11 cellular contexts compared by ENCODE assay signal in genomic region chr2:212078103-212078502, GRCh38.
A peak's percentile ranks its signal among the peaks of the same experiment; 100 is the strongest.
DNase-seq lines count a peak whose midpoint lies in the region; ATAC-seq, FAIRE-seq and TF ChIP-seq lines count a peak whose summit lies in the region.
"Had no signal": no experiment of that assay in that cellular context is flagged by ENCODE, and none has a peak within 500 bp of the region (broad histone marks: within the 10 kb centered on the region; RNA-seq: fewer than 3 reads in every experiment).

No MANE protein-coding gene starts in this region.

- FAIRE-seq in GM18507 (lab: Jason Lieb, UNC), result peak; percentile 50

- H3K27ac ChIP-seq in SK-N-SH (ENCODE audit: low read depth in 2 of 2, low read length in 1 of 2) (no peak overlapping the region), brain microvascular endothelial cell (no peak overlapping the region)

- intact Hi-C loops in Right ventricle myocardium inferior (cut with DNase I), result no loop called here

- H4K20me1 ChIP-seq in SK-N-SH (ENCODE audit: insufficient read depth), result no peaks in the 10 kb centered on the region

- in situ Hi-C loops in brain microvascular endothelial cell (cut with HindIII; ENCODE audit: low pct_ligation_motif_present, low sequenced_read_pairs), result no loop called here

- ATAC-seq in HG03108 (IDR thresholded peaks at IDR 0.05; ENCODE audit: unreplicated experiment), result peak; percentile 51
- ATAC-seq in Right ventricle myocardium inferior, result no peak
- ATAC-seq in HG02678 (IDR thresholded peaks at IDR 0.05; ENCODE audit: unreplicated experiment), result no peak

- CTCF ChIA-PET in SK-N-SH (lab: Yijun Ruan, JAX), result no interaction called here
- CTCF ChIA-PET in activated naive CD4-positive, alpha-beta T cell treated with anti-CD3 and anti-CD28 coated beads, Interleukin-2, amount 10 ng/mL, durations not matched to agents 7 days and 5 days (lab: Charles Lee), result no interaction called here

- no peak for TF ChIP-seq RAD21 in SK-N-SH (IDR thresholded peaks at IDR 0.05; ENCODE audit: low read length)

- no peaks in the 10 kb centered on the region; the same call in 1 of the 2 replicates for H3K9me2 ChIP-seq in SK-N-SH

- no peaks in the 10 kb centered on the region for H3K4me1 Mint-ChIP-seq in activated naive CD4-positive, alpha-beta T cell treated with anti-CD3 and anti-CD28 coated beads, Interleukin-2, amount 10 ng/mL, durations not matched to agents 7 days and 5 days
- H3K4me1 Mint-ChIP-seq: activated naive CD4-positive, alpha-beta T cell treated with anti-CD3 and anti-CD28 coated beads, Interleukin-2, amount 50 U/mL, for 24 hours had no signal

- WGBS in SK-N-SH (ENCODE audit: low lambda C conversion rate), result 87% methylated on average over 4 of the region's 4 CpGs

- no peak overlapping the region for H3K9ac ChIP-seq in SK-N-SH

- POLR2A ChIA-PET in SK-N-SH (lab: Yijun Ruan, JAX), result no interaction called here

- H3K4me2 ChIP-seq in SK-N-SH, result no peak overlapping the region

- no peaks in the 10 kb centered on the region for H3K36me3 ChIP-seq in SK-N-SH (replicated peaks in 1 of 2; ENCODE audit: control insufficient read depth in 1 of 2, insufficient read depth in 2 of 2, low read length in 1 of 2)
- H3K36me3 ChIP-seq in brain microvascular endothelial cell (replicated peaks), result no peaks in the 10 kb centered on the region

- DNase-seq in GM18507 (ENCODE audit: extremely low spot score, insufficient read length, low read depth) (no peak), GM20000 (ENCODE audit: low spot score) (peak; percentile 18), SK-N-SH (no peak), Right ventricle myocardium inferior (ENCODE audit: missing footprints) (no peak), brain microvascular endothelial cell (no peak)
- DNase-seq in activated naive CD4-positive, alpha-beta T cell treated with anti-CD3 and anti-CD28 coated beads, Interleukin-2, amount 10 ng/mL, durations not matched to agents 7 days and 5 days, result no peak
- DNase-seq: activated CD4-positive, alpha-beta T cell treated with anti-CD3 and anti-CD28 coated beads for 48 hours; NCI-H524 had no signal

- H3K27me3 Mint-ChIP-seq in activated naive CD4-positive, alpha-beta T cell treated with anti-CD3 and anti-CD28 coated beads, Interleukin-2, amount 10 ng/mL, durations not matched to agents 7 days and 5 days, result no peaks in the 10 kb centered on the region
- H3K27me3 Mint-ChIP-seq: activated naive CD4-positive, alpha-beta T cell treated with anti-CD3 and anti-CD28 coated beads, Interleukin-2, amount 50 U/mL, for 24 hours had no signal

- no peak for TF ChIP-seq EP300 in SK-N-SH (IDR thresholded peaks at IDR 0.05; ENCODE audit: borderline replicate concordance in 1 of 2, low read depth in 1 of 2, low read length in 1 of 2)

- no peaks in the 10 kb centered on the region for H3K27me3 ChIP-seq in SK-N-SH (ENCODE audit: insufficient read depth)
- H3K27me3 ChIP-seq in brain microvascular endothelial cell (replicated peaks), result no peaks in the 10 kb centered on the region

- H3K9me3 ChIP-seq in SK-N-SH, result no peaks in the 10 kb centered on the region

- no peaks in the 10 kb centered on the region for H3F3A ChIP-seq in SK-N-SH (replicated peaks; ENCODE audit: insufficient read depth)

- no peaks in the 10 kb centered on the region for H3K36me3 Mint-ChIP-seq in activated naive CD4-positive, alpha-beta T cell treated with anti-CD3 and anti-CD28 coated beads, Interleukin-2, amount 10 ng/mL, durations not matched to agents 7 days and 5 days
- H3K36me3 Mint-ChIP-seq: activated naive CD4-positive, alpha-beta T cell treated with anti-CD3 and anti-CD28 coated beads, Interleukin-2, amount 50 U/mL, for 24 hours had no signal

- H2AFZ ChIP-seq in SK-N-SH (ENCODE audit: low read depth), result peak overlapping the region; percentile 72

- TF ChIP-seq CTCF in GM20000 (IDR thresholded peaks at IDR 0.05; ENCODE audit: extremely low read depth, missing control alignments) (no peak), SK-N-SH (IDR thresholded peaks at IDR 0.05) (no peak), brain microvascular endothelial cell (IDR thresholded peaks at IDR 0.05; ENCODE audit: low read depth, low read length, missing control alignments) (no peak)

- no peaks in the 10 kb centered on the region for H3K9me3 Mint-ChIP-seq in activated naive CD4-positive, alpha-beta T cell treated with anti-CD3 and anti-CD28 coated beads, Interleukin-2, amount 10 ng/mL, durations not matched to agents 7 days and 5 days

- H3K27ac Mint-ChIP-seq in activated naive CD4-positive, alpha-beta T cell treated with anti-CD3 and anti-CD28 coated beads, Interleukin-2, amount 10 ng/mL, durations not matched to agents 7 days and 5 days, result no peak overlapping the region
- H3K27ac Mint-ChIP-seq: activated naive CD4-positive, alpha-beta T cell treated with anti-CD3 and anti-CD28 coated beads, Interleukin-2, amount 50 U/mL, for 24 hours had no signal

- no peaks in the 10 kb centered on the region for H3K79me2 ChIP-seq in SK-N-SH (ENCODE audit: insufficient read depth)

- H3K4me1 ChIP-seq in SK-N-SH (ENCODE audit: control insufficient read depth in 1 of 2, insufficient read depth in 2 of 2, low read depth in 1 of 2, low read length in 1 of 2), result no peaks in the 10 kb centered on the region

- no peak overlapping the region for H3K4me3 Mint-ChIP-seq in activated naive CD4-positive, alpha-beta T cell treated with anti-CD3 and anti-CD28 coated beads, Interleukin-2, amount 10 ng/mL, durations not matched to agents 7 days and 5 days
- H3K4me3 Mint-ChIP-seq: activated naive CD4-positive, alpha-beta T cell treated with anti-CD3 and anti-CD28 coated beads, Interleukin-2, amount 50 U/mL, for 24 hours had no signal

- H3K4me3 ChIP-seq in SK-N-SH (ENCODE audit: low read depth in 2 of 2, low read length in 1 of 2) (no peak overlapping the region), brain microvascular endothelial cell (ENCODE audit: low read depth, low read length) (no peak overlapping the region)

TF ChIP-seq in SK-N-SH, 30 proteins besides CTCF, POLR2A, EP300 and RAD21:
- no peak for TF ChIP-seq FOXJ3 (CRISPR knock-in tag; IDR thresholded peaks at IDR 0.05)
